Comparison of ENCODE assay signal across 13 cellular contexts in the genomic region with DNA sequence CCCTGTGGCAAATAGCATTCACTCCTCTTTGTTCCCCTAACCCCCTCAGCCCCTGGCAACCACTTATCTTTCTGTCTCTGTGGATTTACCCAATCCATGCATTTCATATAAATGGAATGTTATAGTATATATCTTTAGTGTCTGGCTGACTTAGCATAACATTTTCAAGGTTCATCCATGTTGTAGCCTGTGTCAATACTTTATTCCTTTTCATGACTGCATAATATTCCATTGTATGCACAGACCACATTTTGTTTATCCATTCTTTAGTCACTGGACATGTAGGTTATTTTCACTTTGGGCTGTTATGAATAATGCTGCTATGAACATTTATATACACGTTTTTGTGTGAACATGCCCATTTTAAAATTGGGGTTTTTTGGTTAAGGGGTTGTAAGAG.
"Had no signal": no experiment of that assay in that cellular context is flagged by ENCODE, and none has a peak within 500 bp of the region (broad histone marks: within the 10 kb centered on the region; RNA-seq: fewer than 3 reads in every experiment).

No MANE protein-coding gene starts in this region.

- DNase-seq: activated CD4-positive, CD25-positive, alpha-beta regulatory T cell treated with anti-CD3 and anti-CD28 coated beads, Interleukin-2, amount 50 U/mL, for 72 hours; activated T-cell treated with anti-CD3 and anti-CD28 coated beads, Interleukin-2, amount 50 U/mL, for 1 hour; stimulated activated CD4-positive, alpha-beta T cell treated with anti-CD3 and anti-CD28 coated beads, Interleukin-15, amount 100 ng/mL, for 24 hours; stimulated activated CD4-positive, alpha-beta T cell treated with anti-CD3 and anti-CD28 coated beads, Interleukin-4, amount 100 ng/mL, for 1 hour; stimulated activated naive CD8-positive, alpha-beta T cell treated with anti-CD3 and anti-CD28 coated beads, Interleukin-15, amount 100 ng/mL, for 72 hours; T-cell; T-helper 9 cell; testis; upper lobe of left lung had no signal

- ATAC-seq: activated CD8-positive, alpha-beta memory T cell treated with anti-CD3 and anti-CD28 coated beads, Interleukin-2, amount 10 ng/mL, durations not matched to agents 7 days and 5 days; left lobe of liver; stimulated activated naive CD8-positive, alpha-beta T cell treated with anti-CD3 and anti-CD28 coated beads, Interleukin-15, amount 100 ng/mL, for 72 hours; T-cell had no signal

- H3K4me3 Mint-ChIP-seq: activated CD8-positive, alpha-beta memory T cell treated with anti-CD3 and anti-CD28 coated beads, Interleukin-2, amount 10 ng/mL, durations not matched to agents 7 days and 5 days had no signal

- H3K27ac ChIP-seq: right atrium auricular region, skin epidermis, testis had no signal

- H3K9me3 Mint-ChIP-seq: stimulated activated naive CD8-positive, alpha-beta T cell treated with anti-CD3 and anti-CD28 coated beads, Interleukin-15, amount 100 ng/mL, for 72 hours; T-cell had no signal

- H3K9me3 ChIP-seq: right atrium auricular region, testis, upper lobe of left lung had no signal

- H3K36me3 Mint-ChIP-seq: T-cell had no signal

- H3K4me3 ChIP-seq: right atrium auricular region, skin epidermis, testis, upper lobe of left lung had no signal

- H3K27me3 ChIP-seq: right atrium auricular region, testis, upper lobe of left lung had no signal

- H3K36me3 ChIP-seq: right atrium auricular region, upper lobe of left lung had no signal

- H3K27me3 Mint-ChIP-seq: activated CD8-positive, alpha-beta memory T cell treated with anti-CD3 and anti-CD28 coated beads, Interleukin-2, amount 10 ng/mL, durations not matched to agents 7 days and 5 days; stimulated activated naive CD8-positive, alpha-beta T cell treated with anti-CD3 and anti-CD28 coated beads, Interleukin-15, amount 100 ng/mL, for 72 hours; T-cell had no signal
